In the genomic region with DNA sequence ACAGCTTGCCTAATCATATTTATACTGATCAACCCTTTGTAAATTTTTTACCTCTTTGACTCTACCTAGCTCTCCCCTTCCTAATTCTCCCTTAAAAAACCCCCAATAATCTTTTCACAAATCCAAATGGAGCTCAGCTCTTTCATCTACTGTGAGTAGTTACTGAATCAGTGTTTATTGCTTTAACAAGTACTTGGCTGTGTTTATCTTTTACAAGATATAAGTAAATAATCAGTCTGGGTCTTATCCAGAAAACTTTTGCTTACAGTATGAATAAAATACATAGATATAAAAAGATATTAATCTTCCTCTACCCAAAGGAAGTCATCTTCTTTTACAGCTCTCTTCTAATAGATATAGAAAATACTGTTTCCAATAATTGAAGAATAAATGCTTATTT, we compare ENCODE assay signal across 8 cellular contexts.
"Had no signal": no experiment of that assay in that cellular context is flagged by ENCODE, and none has a peak within 500 bp of the region (broad histone marks: within the 10 kb centered on the region; RNA-seq: fewer than 3 reads in every experiment).

No MANE protein-coding gene starts in this region.

- FAIRE-seq: H1, H54, HTR-8/SVneo, K562 had no signal

- H3K4me3 ChIP-seq: GM23338, K562 had no signal

- H3K4me2 ChIP-seq: GM23338 had no signal

- DNase-seq: H9, HCEC 1CT, IMR-90 had no signal

- ATAC-seq: GM23338, K562 had no signal

- H2AFZ ChIP-seq: GM23338 had no signal
